8 cellular contexts compared by ENCODE assay signal in the genomic region with DNA sequence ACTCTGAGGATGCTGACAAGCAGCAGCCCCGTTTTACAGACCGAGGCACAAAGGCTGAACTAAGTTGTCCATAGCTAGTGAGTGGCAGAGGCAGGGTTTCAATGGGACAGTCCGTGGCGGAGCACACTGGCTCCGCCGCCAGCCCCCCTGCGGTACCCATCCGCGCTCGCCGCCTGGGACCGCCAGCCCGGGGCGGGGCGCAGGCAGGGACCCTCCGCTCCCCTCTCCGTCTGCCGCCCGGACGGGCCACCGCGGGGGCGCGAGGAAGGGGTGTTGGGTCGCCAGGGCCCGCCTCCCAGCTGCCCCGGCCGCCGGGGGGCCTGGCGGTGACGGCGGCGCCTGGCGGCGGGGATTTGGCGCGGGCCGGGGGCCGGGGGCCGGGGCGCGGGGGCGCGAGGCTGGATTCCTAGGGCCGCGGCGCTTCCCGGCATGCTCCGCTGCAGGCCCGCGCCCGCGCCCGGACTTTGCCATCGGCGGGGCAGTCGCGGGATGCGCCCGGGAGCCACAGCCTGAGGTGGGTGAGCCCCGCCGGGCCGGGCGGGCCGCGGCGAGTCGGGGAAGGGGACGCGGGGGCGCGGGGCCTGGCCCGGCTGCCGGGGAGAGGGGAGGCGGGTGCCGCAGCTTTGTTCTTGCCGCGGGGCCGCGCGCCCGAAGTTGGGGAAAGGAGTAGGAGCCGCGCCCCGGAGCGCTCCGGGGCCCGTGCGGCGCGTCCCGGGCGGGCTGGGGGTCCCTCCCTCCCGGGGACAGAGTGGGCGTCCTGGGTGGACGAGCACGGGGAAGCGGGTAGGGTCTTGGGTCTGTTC. TPM values are rescaled to one million over a fixed set of nuclear protein-coding genes. Genes with fewer than 3 reads are reported as not detected.
DNase-seq lines count a peak whose midpoint lies in the region; ATAC-seq and TF ChIP-seq lines count a peak whose summit lies in the region.

A gene with protein sequence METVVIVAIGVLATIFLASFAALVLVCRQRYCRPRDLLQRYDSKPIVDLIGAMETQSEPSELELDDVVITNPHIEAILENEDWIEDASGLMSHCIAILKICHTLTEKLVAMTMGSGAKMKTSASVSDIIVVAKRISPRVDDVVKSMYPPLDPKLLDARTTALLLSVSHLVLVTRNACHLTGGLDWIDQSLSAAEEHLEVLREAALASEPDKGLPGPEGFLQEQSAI (plus strand): TSS at position 430 of the 803 bp plus-strand sequence. CDS start 3,376 bp downstream, outside the sequence.

- TF ChIP-seq CTCF in neural crest cell (conservative IDR thresholded peaks at IDR 0.05): no peak

- H3K4me1 Mint-ChIP-seq in activated CD8-positive, alpha-beta T cell treated with anti-CD3 and anti-CD28 coated beads, Interleukin-2, amount 10 ng/mL, durations not matched to agents 7 days and 5 days (ENCODE audit: low read depth): peaks cover 5% of the 10 kb centered on the region
- H3K4me1 Mint-ChIP-seq in neural crest cell: peaks cover 13% of the 10 kb centered on the region

- H3K4me3 Mint-ChIP-seq in activated CD8-positive, alpha-beta T cell treated with anti-CD3 and anti-CD28 coated beads, Interleukin-2, amount 10 ng/mL, durations not matched to agents 7 days and 5 days: no peak within 1 kb of the TSS
- peak within 1 kb of the TSS; percentile 93 for H3K4me3 Mint-ChIP-seq in neural crest cell

- CTCF ChIA-PET in activated CD8-positive, alpha-beta T cell treated with anti-CD3 and anti-CD28 coated beads, Interleukin-2, amount 10 ng/mL, durations not matched to agents 7 days and 5 days (lab: Charles Lee): interaction anchor here (1.2 kb wide), 1 partner anchor 145 kb away, joined by 3 read pairs; no protein-coding TSS in a partner anchor

- DNase-seq in stimulated activated CD4-positive, alpha-beta T cell treated with anti-CD3 and anti-CD28 coated beads, Interleukin-4, amount 100 ng/mL, for 1 hour: peak; percentile 5
- no peak for DNase-seq in stimulated activated CD4-positive, alpha-beta T cell treated with anti-CD3 and anti-CD28 coated beads, Interleukin-2, amount 100 ng/mL, for 48 hours
- no peak for DNase-seq in activated CD8-positive, alpha-beta T cell treated with anti-CD3 and anti-CD28 coated beads, Interleukin-2, amount 10 ng/mL, durations not matched to agents 7 days and 5 days
- DNase-seq in head of caudate nucleus (peak; percentile 29 to 89 (median 76)), neural crest cell (ENCODE audit: low read depth, low spot score) (peak; percentile 48), COR-L47 (lab: John Stamatoyannopoulos, UW) (no peak), SIG-M5 treated with dmso at 0.1 percent for 504 hours (lab: John Stamatoyannopoulos, UW; ENCODE audit: unreplicated experiment) (no peak)

- H3K27ac Mint-ChIP-seq in activated CD8-positive, alpha-beta T cell treated with anti-CD3 and anti-CD28 coated beads, Interleukin-2, amount 10 ng/mL, durations not matched to agents 7 days and 5 days: no peak within 1 kb of the TSS
- H3K27ac Mint-ChIP-seq in neural crest cell (ENCODE audit: unreplicated experiment): peak within 1 kb of the TSS; percentile 65

- POLR2A ChIA-PET in activated CD8-positive, alpha-beta T cell treated with anti-CD3 and anti-CD28 coated beads, Interleukin-2, amount 10 ng/mL, durations not matched to agents 7 days and 5 days (lab: Charles Lee): no interaction called here

- no peaks in the 10 kb centered on the region for H3K36me3 Mint-ChIP-seq in activated CD8-positive, alpha-beta T cell treated with anti-CD3 and anti-CD28 coated beads, Interleukin-2, amount 10 ng/mL, durations not matched to agents 7 days and 5 days (ENCODE audit: low read depth)
- peaks cover 10% of the 10 kb centered on the region for H3K36me3 Mint-ChIP-seq in neural crest cell (ENCODE audit: low read depth)

- intact Hi-C loops in head of caudate nucleus (cut with DNase I): no loop called here

- peak; percentile 44 for ATAC-seq in activated CD8-positive, alpha-beta T cell treated with anti-CD3 and anti-CD28 coated beads, Interleukin-2, amount 10 ng/mL, durations not matched to agents 7 days and 5 days
- no peak for ATAC-seq in GM21515 (IDR thresholded peaks at IDR 0.05; ENCODE audit: unreplicated experiment)

- peaks cover 37% of the 10 kb centered on the region for H3K27me3 Mint-ChIP-seq in activated CD8-positive, alpha-beta T cell treated with anti-CD3 and anti-CD28 coated beads, Interleukin-2, amount 10 ng/mL, durations not matched to agents 7 days and 5 days (ENCODE audit: low read depth)
- no peaks in the 10 kb centered on the region for H3K27me3 Mint-ChIP-seq in neural crest cell (ENCODE audit: low read depth)

- H3K9me3 Mint-ChIP-seq in activated CD8-positive, alpha-beta T cell treated with anti-CD3 and anti-CD28 coated beads, Interleukin-2, amount 10 ng/mL, durations not matched to agents 7 days and 5 days (ENCODE audit: insufficient read depth): no peaks in the 10 kb centered on the region
- no peaks in the 10 kb centered on the region for H3K9me3 Mint-ChIP-seq in neural crest cell

RNA-seq across cellular contexts. Expression of the gene that starts here (rescaled TPM):
- not detected for total RNA-seq in activated CD8-positive, alpha-beta T cell treated with anti-CD3 and anti-CD28 coated beads, Interleukin-2, amount 10 ng/mL, durations not matched to agents 7 days and 5 days
- total RNA-seq in neural crest cell: 124 and 133 TPM in 2 replicates

Comparison
In these comparisons a context has a peak if more than half of its experiments do, and no peak if none do; other contexts are left out.
1. RNA of the gene that starts here (total RNA-seq): 124 to 133 TPM in neural crest cell; not detected in activated CD8-positive, alpha-beta T cell treated with anti-CD3 and anti-CD28 coated beads, Interleukin-2, amount 10 ng/mL, durations not matched to agents 7 days and 5 days; every median in the first group is over 100 times any median in the second.
2. DNase-seq: peak in stimulated activated CD4-positive, alpha-beta T cell treated with anti-CD3 and anti-CD28 coated beads, Interleukin-4, amount 100 ng/mL, for 1 hour (single experiment), head of caudate nucleus (42 of 42) and neural crest cell (single experiment); none in stimulated activated CD4-positive, alpha-beta T cell treated with anti-CD3 and anti-CD28 coated beads, Interleukin-2, amount 100 ng/mL, for 48 hours (0 of 2), activated CD8-positive, alpha-beta T cell treated with anti-CD3 and anti-CD28 coated beads, Interleukin-2, amount 10 ng/mL, durations not matched to agents 7 days and 5 days (single experiment), COR-L47 (single experiment) and SIG-M5 treated with dmso at 0.1 percent for 504 hours (single experiment).
3. Peak in ATAC-seq in activated CD8-positive, alpha-beta T cell treated with anti-CD3 and anti-CD28 coated beads, Interleukin-2, amount 10 ng/mL, durations not matched to agents 7 days and 5 days; RNA of the gene not detected or under 1 TPM.